ENCODE assay signal across 34 cellular contexts in the genomic region with DNA sequence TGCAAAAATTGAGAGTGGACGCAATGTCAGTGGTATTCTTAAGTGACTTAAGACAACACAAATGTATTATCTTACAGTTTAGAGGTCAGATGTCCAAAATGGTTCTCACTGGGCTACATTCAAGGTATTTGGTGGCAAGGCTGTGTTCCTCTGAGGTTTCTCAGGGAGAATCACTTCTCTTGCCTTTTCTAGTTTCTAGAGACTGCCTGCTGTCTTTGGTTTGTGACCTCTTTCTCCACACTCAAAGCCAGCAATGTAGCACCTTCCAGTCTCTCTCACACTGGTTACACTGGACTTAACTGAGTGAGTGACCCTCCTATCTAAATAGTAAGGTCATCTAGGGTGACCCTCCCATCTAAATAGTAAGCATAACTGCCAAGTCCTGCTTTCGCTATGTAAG.
"Had no signal": no experiment of that assay in that cellular context is flagged by ENCODE, and none has a peak within 500 bp of the region (broad histone marks: within the 10 kb centered on the region; RNA-seq: fewer than 3 reads in every experiment).

No MANE protein-coding gene starts in this region.

- H3K36me3 ChIP-seq: MG63 had no signal

- H3K27me3 ChIP-seq: MG63 had no signal

- H3K9me3 ChIP-seq: MG63 had no signal

- H3K4me3 ChIP-seq: MG63 had no signal

- DNase-seq: Karpas-422, Kasumi-1, MG63, MM.1S, MV-4-11, NCI-H1048, NCI-H1092, NCI-H1092 treated with DMSO at 0.1 percent for 48 hours, NCI-H1105, NCI-H1105 treated with DMSO at 0.1 percent for 48 hours, NCI-H1417, NCI-H1417 treated with DMSO at 0.1 percent for 48 hours, NCI-H1436, NCI-H1436 treated with DMSO at 0.1 percent for 48 hours, NCI-H146, NCI-H1694, NCI-H1694 treated with DMSO at 0.1 percent for 48 hours, NCI-H187, NCI-H187 treated with DMSO at 0.1 percent for 48 hours, NCI-H1930, NCI-H2029, NCI-H2029 treated with DMSO at 0.1 percent for 48 hours, NCI-H2081, NCI-H2081 treated with DMSO at 0.1 percent for 48 hours, NCI-H2107, NCI-H2171, NCI-H2171 treated with DMSO at 0.1 percent for 48 hours, NCI-H2227 treated with DMSO at 0.1 percent for 48 hours, NCI-H226, NCI-H345, NCI-H446, NCI-H446 treated with DMSO at 0.1 percent for 48 hours, NCI-H510A, NCI-H510A treated with DMSO at 0.1 percent for 48 hours had no signal
